In the genomic region with DNA sequence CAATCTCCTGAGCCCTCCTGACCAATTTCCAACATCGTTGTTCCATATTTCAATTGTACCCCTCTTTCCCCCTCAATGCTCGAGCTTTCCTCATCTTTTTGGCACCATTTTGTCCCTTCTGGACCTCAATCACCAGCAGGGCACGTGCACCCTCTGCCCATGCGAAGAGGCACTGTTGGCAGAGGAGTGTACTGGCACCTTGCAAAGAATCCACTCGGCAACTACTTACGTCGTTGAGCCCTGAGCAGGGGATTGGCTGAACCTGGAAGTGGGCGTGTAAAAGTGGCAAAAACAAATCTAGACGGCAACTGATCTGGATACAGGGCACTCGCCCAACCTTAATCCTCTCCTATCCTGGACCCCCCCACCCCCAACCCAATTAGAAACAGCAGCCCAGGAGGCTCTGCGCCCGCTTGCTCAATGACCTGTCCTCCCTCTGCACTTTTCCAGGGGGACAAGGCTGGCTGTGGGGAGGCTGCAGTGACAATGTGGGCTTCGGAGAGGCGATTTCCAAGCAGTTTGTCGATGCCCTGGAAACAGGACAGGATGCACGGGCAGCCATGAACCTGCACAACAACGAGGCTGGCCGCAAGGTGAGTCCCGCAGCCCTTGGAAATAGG, we compare ENCODE assay signal across 8 cellular contexts. TPM values are rescaled to one million over a fixed set of nuclear protein-coding genes. Genes with fewer than 3 reads are reported as not detected.
A peak's percentile ranks its signal among the peaks of the same experiment; 100 is the strongest.
DNase-seq lines count a peak whose midpoint lies in the region; ATAC-seq and TF ChIP-seq lines count a peak whose summit lies in the region.

No MANE protein-coding gene starts in this region.

- H3K4me1 Mint-ChIP-seq in activated naive CD8-positive, alpha-beta T cell (ENCODE audit: low read depth): peaks cover 7% of the 10 kb centered on the region
- peaks cover 20% of the 10 kb centered on the region for H3K4me1 Mint-ChIP-seq in osteocyte (ENCODE audit: unreplicated experiment)

- DNase-seq in GM03348 (ENCODE audit: low spot score) (peak; percentile 92), HFF-Myc (ENCODE audit: extremely low read depth, low read depth) (peak; percentile 70), NAMALWA (ENCODE audit: low spot score) (peak; percentile 95), Right ventricle myocardium inferior (ENCODE audit: missing footprints) (peak; percentile 85), osteocyte (ENCODE audit: extremely low spot score, unreplicated experiment) (peak; percentile 94), thoracic aorta (ENCODE audit: low spot score) (peak; percentile 51)

- TF ChIP-seq CTCF in HFF-Myc (IDR thresholded peaks at IDR 0.05; ENCODE audit: low read depth, low read length, missing control alignments): no peak
- TF ChIP-seq CTCF in osteocyte (IDR thresholded peaks at IDR 0.05): no peak
- no peak for TF ChIP-seq CTCF in thoracic aorta (IDR thresholded peaks at IDR 0.05)

- peaks cover 0 to 14% of the 10 kb centered on the region in 2 donors for H3K4me1 ChIP-seq in thoracic aorta (ENCODE audit: control insufficient read depth in 1 of 2, low read depth in 2 of 2)

- H3K4me3 Mint-ChIP-seq in activated naive CD8-positive, alpha-beta T cell: peak overlapping the region; percentile 86
- peak overlapping the region; percentile 69 for H3K4me3 Mint-ChIP-seq in osteocyte (ENCODE audit: unreplicated experiment)

- no peaks in the 10 kb centered on the region for H3K27me3 ChIP-seq in thoracic aorta (replicated peaks; ENCODE audit: insufficient read depth)

- H3K4me3 ChIP-seq in HFF-Myc (replicated peaks; ENCODE audit: low read depth, low read length) (peak overlapping the region; percentile 32), thoracic aorta (peak overlapping the region; percentile 72)

- peaks cover 19% of the 10 kb centered on the region for H3K27me3 Mint-ChIP-seq in activated naive CD8-positive, alpha-beta T cell
- peaks cover 32% of the 10 kb centered on the region for H3K27me3 Mint-ChIP-seq in osteocyte (ENCODE audit: unreplicated experiment)

- intact Hi-C loops in Right ventricle myocardium inferior (cut with DNase I): no loop called here

- no peak overlapping the region for H3K27ac Mint-ChIP-seq in activated naive CD8-positive, alpha-beta T cell
- H3K27ac Mint-ChIP-seq in osteocyte (ENCODE audit: unreplicated experiment): no peak overlapping the region

- H3K9me3 ChIP-seq in thoracic aorta: no peaks in the 10 kb centered on the region

- H3K36me3 ChIP-seq in thoracic aorta: no peaks in the 10 kb centered on the region

- H3K9me3 Mint-ChIP-seq in activated naive CD8-positive, alpha-beta T cell (ENCODE audit: low read depth): no peaks in the 10 kb centered on the region
- no peaks in the 10 kb centered on the region for H3K9me3 Mint-ChIP-seq in osteocyte (ENCODE audit: unreplicated experiment)

- H3K36me3 Mint-ChIP-seq in activated naive CD8-positive, alpha-beta T cell: peaks cover 2% of the 10 kb centered on the region
- peaks cover 21% of the 10 kb centered on the region for H3K36me3 Mint-ChIP-seq in osteocyte (ENCODE audit: unreplicated experiment)

- ATAC-seq in SK-N-SH treated with all-trans-retinoic acid at 6 μM for 48 hours (peak; percentile 96), Right ventricle myocardium inferior (peak; percentile 94), thoracic aorta (ENCODE audit: insufficient number of reproducible peaks, low FRiP score, low read depth) (peak; percentile 97)

- H3K27ac ChIP-seq in thoracic aorta: no peak overlapping the region

TF ChIP-seq in SK-N-SH treated with all-trans-retinoic acid at 6 μM for 48 hours, 23 proteins besides CTCF, POLR2A, EP300 and RAD21:
- TF ChIP-seq ZC3H10 (CRISPR knock-in tag; IDR thresholded peaks at IDR 0.05): no peak
- TF ChIP-seq TOX (CRISPR knock-in tag; IDR thresholded peaks at IDR 0.05; ENCODE audit: borderline replicate concordance): no peak
- TF ChIP-seq ZNF565 (CRISPR knock-in tag; conservative IDR thresholded peaks at IDR 0.05; ENCODE audit: low read depth): no peak
- TF ChIP-seq ZFP3 (CRISPR knock-in tag; IDR thresholded peaks at IDR 0.05): peak; percentile 89
- TF ChIP-seq, protein P1, sequence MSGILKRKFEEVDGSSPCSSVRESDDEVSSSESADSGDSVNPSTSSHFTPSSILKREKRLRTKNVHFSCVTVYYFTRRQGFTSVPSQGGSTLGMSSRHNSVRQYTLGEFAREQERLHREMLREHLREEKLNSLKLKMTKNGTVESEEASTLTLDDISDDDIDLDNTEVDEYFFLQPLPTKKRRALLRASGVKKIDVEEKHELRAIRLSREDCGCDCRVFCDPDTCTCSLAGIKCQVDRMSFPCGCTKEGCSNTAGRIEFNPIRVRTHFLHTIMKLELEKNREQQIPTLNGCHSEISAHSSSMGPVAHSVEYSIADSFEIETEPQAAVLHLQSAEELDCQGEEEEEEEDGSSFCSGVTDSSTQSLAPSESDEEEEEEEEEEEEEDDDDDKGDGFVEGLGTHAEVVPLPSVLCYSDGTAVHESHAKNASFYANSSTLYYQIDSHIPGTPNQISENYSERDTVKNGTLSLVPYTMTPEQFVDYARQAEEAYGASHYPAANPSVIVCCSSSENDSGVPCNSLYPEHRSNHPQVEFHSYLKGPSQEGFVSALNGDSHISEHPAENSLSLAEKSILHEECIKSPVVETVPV (CRISPR knock-in tag; IDR thresholded peaks at IDR 0.05): no peak
- TF ChIP-seq, protein P2, sequence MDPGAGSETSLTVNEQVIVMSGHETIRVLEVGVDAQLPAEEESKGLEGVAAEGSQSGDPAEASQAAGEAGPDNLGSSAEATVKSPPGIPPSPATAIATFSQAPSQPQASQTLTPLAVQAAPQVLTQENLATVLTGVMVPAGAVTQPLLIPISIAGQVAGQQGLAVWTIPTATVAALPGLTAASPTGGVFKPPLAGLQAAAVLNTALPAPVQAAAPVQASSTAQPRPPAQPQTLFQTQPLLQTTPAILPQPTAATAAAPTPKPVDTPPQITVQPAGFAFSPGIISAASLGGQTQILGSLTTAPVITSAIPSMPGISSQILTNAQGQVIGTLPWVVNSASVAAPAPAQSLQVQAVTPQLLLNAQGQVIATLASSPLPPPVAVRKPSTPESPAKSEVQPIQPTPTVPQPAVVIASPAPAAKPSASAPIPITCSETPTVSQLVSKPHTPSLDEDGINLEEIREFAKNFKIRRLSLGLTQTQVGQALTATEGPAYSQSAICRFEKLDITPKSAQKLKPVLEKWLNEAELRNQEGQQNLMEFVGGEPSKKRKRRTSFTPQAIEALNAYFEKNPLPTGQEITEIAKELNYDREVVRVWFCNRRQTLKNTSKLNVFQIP (CRISPR knock-in tag; IDR thresholded peaks at IDR 0.05; ENCODE audit: borderline replicate concordance, low read depth): no peak
- no peak for TF ChIP-seq ARNTL (CRISPR knock-in tag; IDR thresholded peaks at IDR 0.05; ENCODE audit: borderline replicate concordance, low read depth)

RNA-seq across cellular contexts. Expression of a gene that starts 18.8 kb away (rescaled TPM):
- total RNA-seq in Right ventricle myocardium inferior (not detected), osteocyte (not detected in 2 replicates), thoracic aorta (not detected)

RNA-seq across cellular contexts. Expression of a gene that starts 38.1 kb away (rescaled TPM):
- total RNA-seq in Right ventricle myocardium inferior (8.2 TPM), osteocyte (18.3 and 19.6 TPM in 2 replicates), thoracic aorta (10 to 100 TPM; 11.2 to 12.7 TPM)

RNA-seq across cellular contexts. Expression of a gene that starts 48.1 kb away (rescaled TPM):
- total RNA-seq in Right ventricle myocardium inferior (444 TPM), osteocyte (151 and 169 TPM in 2 replicates), thoracic aorta (100 to 1,000 TPM; 106 to 222 TPM)

RNA-seq across cellular contexts. Expression of a gene that starts 54.2 kb away (rescaled TPM):
- total RNA-seq in Right ventricle myocardium inferior (44.5 TPM), osteocyte (45.8 and 50.6 TPM in 2 replicates), thoracic aorta (10 to 100 TPM; 11.5 to 17.7 TPM)
